ENCODE assay signal across 8 cellular contexts in the genomic region with DNA sequence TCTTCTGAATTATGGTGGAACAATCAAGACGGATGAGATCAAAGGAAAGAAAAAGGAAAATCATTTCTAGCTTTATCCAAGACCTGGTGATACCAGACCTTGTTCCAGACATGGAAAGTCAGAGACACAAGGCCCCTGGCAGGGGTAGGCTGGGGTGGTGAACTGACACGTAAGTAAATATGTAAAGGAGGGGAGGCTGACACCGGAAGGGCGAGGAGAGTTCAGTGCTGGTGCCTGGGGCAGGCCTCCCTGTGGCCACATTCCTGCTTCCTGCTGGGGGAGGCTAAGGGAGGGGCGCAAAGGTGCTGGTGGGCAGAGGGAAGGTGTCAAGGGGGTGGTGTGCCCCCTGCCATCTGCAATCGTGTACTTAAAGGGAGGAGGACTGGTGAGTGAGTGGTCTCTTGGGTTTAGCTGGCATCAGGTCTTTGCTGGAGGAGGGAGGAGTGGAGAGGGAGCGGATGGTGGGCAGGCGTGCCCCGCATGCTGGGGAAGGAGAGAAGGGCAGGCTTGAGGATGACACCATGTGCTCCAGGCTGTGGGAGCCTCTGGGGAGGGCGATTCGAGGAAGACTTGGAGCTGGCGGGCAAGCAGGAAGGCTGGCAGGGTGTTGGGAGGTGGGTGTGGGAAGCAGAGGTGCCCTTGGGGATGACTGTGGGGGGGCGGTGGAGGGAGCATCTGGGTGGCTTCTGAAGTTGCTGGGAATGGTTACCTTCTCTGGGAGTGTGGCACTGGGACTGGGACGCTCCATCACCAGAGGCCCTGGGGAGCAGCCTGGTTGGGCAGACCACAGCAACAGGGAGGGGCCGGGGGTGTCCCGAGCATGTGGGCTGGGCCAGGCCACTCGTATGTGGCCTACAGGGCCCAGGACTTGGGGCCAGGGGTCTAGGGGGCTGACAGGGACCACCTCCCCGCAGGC. TPM values are rescaled to one million over a fixed set of nuclear protein-coding genes. Genes with fewer than 3 reads are reported as not detected.
DNase-seq lines count a peak whose midpoint lies in the region; ATAC-seq, FAIRE-seq and TF ChIP-seq lines count a peak whose summit lies in the region.

No MANE protein-coding gene starts in this region.

- peak overlapping the region; percentile 98 for H4K8ac ChIP-seq in mesenchymal stem cell (ENCODE audit: low read length)

- H2BK12ac ChIP-seq in mesenchymal stem cell (ENCODE audit: low read length in 2 of 2): peak overlapping the region; percentile 91 to 98

- H3K23ac ChIP-seq in mesenchymal stem cell (ENCODE audit: low read length in 2 of 2): peak overlapping the region in 1 of 2 experiments; percentile 16

- peaks cover 71% of the 10 kb centered on the region for H3F3A ChIP-seq in PC-9 (ENCODE audit: insufficient read depth, low read depth)

- CTCF ChIA-PET in PC-9 (lab: Charles Lee) (interaction anchor here (0.6 to 1.2 kb wide), 3 partner anchors 32 to 165 kb away, joined by 7 to 21 read pairs (median 10); no protein-coding TSS in a partner anchor), K562 (lab: Yijun Ruan, JAX; ENCODE audit: low intra/inter-chr PET ratio) (no interaction called here)

- DNase-seq in EL (peak; percentile 69), PC-9 (peak; percentile 75 to 79), K562 (ENCODE audit: extremely low read depth in 1 of 4, low spot score in 3 of 4) (no peak), mesenchymal stem cell (peak; percentile 70), thyroid gland (peak in 1 of 2 donors; percentile 28), NCI-H345 treated with DMSO at 0.1 percent for 48 hours (lab: John Stamatoyannopoulos, UW; ENCODE audit: unreplicated experiment) (no peak), SHP77 treated with DMSO at 0.1 percent for 48 hours (lab: John Stamatoyannopoulos, UW) (no peak)

- peak overlapping the region in 1 of 2 experiments; percentile 98 for H3K14ac ChIP-seq in mesenchymal stem cell (ENCODE audit: low read length in 2 of 2)

- H3K4me1 ChIP-seq in PC-9 (replicated peaks; ENCODE audit: insufficient read depth) (peaks cover 84% of the 10 kb centered on the region), K562 (replicated peaks in 1 of 2; ENCODE audit: control insufficient read depth in 2 of 2, insufficient read depth in 2 of 2, low read length in 2 of 2) (peaks cover 0 to 5% of the 10 kb centered on the region in 2 experiments; a peak in 2 of 5 replicates), mesenchymal stem cell (ENCODE audit: control insufficient read depth, insufficient read depth, low read depth, low read length) (peaks cover 53% of the 10 kb centered on the region), thyroid gland (peaks cover 15 to 50% of the 10 kb centered on the region in 2 donors)

- H3K27me3 ChIP-seq in PC-9 (ENCODE audit: insufficient read depth, low read depth) (no peaks in the 10 kb centered on the region), K562 (ENCODE audit: control insufficient read depth in 2 of 2, insufficient read depth in 2 of 2, low read length in 2 of 2) (peaks cover 16 to 26% of the 10 kb centered on the region in 2 experiments; a peak in 3 of 5 replicates), mesenchymal stem cell (ENCODE audit: control insufficient read depth in 1 of 2, insufficient read depth in 1 of 2, low read length in 2 of 2) (no peaks in the 10 kb centered on the region), thyroid gland (no peaks in the 10 kb centered on the region)

- ATAC-seq in GM21723 (IDR thresholded peaks at IDR 0.05; ENCODE audit: unreplicated experiment) (peak; percentile 82), K562 (no peak)

- intact Hi-C loops in PC-9 (cut with micrococcal nuclease; ENCODE audit: unreplicated experiment): loop anchor here (1.0 kb wide), 1 partner anchor 9 kb away; no protein-coding TSS in a partner anchor
- intact Hi-C loops in K562 (cut with micrococcal nuclease): no loop called here
- intact Hi-C loops in thyroid gland (cut with DNase I): no loop called here

- TF ChIP-seq POLR2A in K562 (conservative IDR thresholded peaks at IDR 0.05) (no peak), thyroid gland (IDR thresholded peaks at IDR 0.05) (no peak)

- H3K4me2 ChIP-seq in PC-9: peak overlapping the region; percentile 74
- no peak overlapping the region for H3K4me2 ChIP-seq in K562 (ENCODE audit: insufficient read depth, low read length)
- peak overlapping the region; percentile 7 for H3K4me2 ChIP-seq in mesenchymal stem cell (ENCODE audit: low read length, poor library complexity, severe bottlenecking)

- H2AK5ac ChIP-seq in mesenchymal stem cell (ENCODE audit: low read length, severe bottlenecking): peak overlapping the region; percentile 4

- H3K79me2 ChIP-seq in PC-9 (ENCODE audit: low read depth): peaks cover 23% of the 10 kb centered on the region; the same call in 1 of the 2 replicates
- no peaks in the 10 kb centered on the region for H3K79me2 ChIP-seq in K562 (ENCODE audit: control insufficient read depth, insufficient read depth, low read length)

- no peak for TF ChIP-seq EP300 in K562 (IDR thresholded peaks at IDR 0.05; ENCODE audit: low read length)

- 1% methylated on average over 13 of the region's 18 CpGs for WGBS in K562 (ENCODE audit: insufficient coverage, low coverage, missing lambda C conversion rate)
- WGBS in mesenchymal stem cell: 67% methylated on average over 18 of the region's 18 CpGs
- WGBS in thyroid gland, 2 donors: 63 to 72% methylated on average over 13 to 18 of the region's 18 CpGs

- H3K9ac ChIP-seq in K562 (ENCODE audit: insufficient read depth in 1 of 2, low read depth in 2 of 2, low read length in 2 of 2) (no peak overlapping the region), mesenchymal stem cell (ENCODE audit: low read length) (peak overlapping the region; percentile 69)

- H4K20me1 ChIP-seq in PC-9 (ENCODE audit: insufficient read depth) (no peaks in the 10 kb centered on the region), K562 (replicated peaks; ENCODE audit: control insufficient read depth, insufficient read depth, low read length) (no peaks in the 10 kb centered on the region; the same call in 1 of the 2 replicates)

- no peaks in the 10 kb centered on the region for H3K36me3 ChIP-seq in PC-9 (ENCODE audit: low read depth)
- no peaks in the 10 kb centered on the region for H3K36me3 ChIP-seq in K562 (ENCODE audit: control insufficient read depth, insufficient read depth, low read length)
- H3K36me3 ChIP-seq in mesenchymal stem cell (ENCODE audit: control insufficient read depth in 1 of 2, insufficient read depth in 2 of 2, low read depth in 1 of 2, low read length in 2 of 2): no peaks in the 10 kb centered on the region
- no peaks in the 10 kb centered on the region for H3K36me3 ChIP-seq in thyroid gland

- H3K4me3 ChIP-seq in PC-9 (peak overlapping the region; percentile 48), K562 (no peak overlapping the region), mesenchymal stem cell (ENCODE audit: insufficient read depth in 1 of 2, low read depth in 1 of 2, low read length in 2 of 2) (peak overlapping the region; percentile 18 to 37), thyroid gland (replicated peaks in 1 of 3) (no peak overlapping the region)

- peak overlapping the region; percentile 88 to 99 for H3K18ac ChIP-seq in mesenchymal stem cell (ENCODE audit: low read depth in 1 of 2, low read length in 2 of 2)

- in situ Hi-C loops in K562 (cut with MboI): no loop called here

- H3K9me2 ChIP-seq in PC-9 (ENCODE audit: insufficient read depth): no peaks in the 10 kb centered on the region

- no peak for TF ChIP-seq RAD21 in K562 (CRISPR knock-in tag; conservative IDR thresholded peaks at IDR 0.05 in 1 of 2, IDR thresholded peaks at IDR 0.05 in 1 of 2)

- peak overlapping the region; percentile 94 to 95 for H3K4ac ChIP-seq in mesenchymal stem cell (ENCODE audit: low read depth in 1 of 2, low read length in 2 of 2)

- H2AFZ ChIP-seq in PC-9 (no peak overlapping the region), K562 (ENCODE audit: low read depth, low read length) (no peak overlapping the region), mesenchymal stem cell (ENCODE audit: low read depth, low read length) (no peak overlapping the region)

- POLR2A ChIA-PET in PC-9 (lab: Charles Lee; ENCODE audit: unreplicated experiment): interaction anchor here (0.5 kb wide), 1 partner anchor 128 kb away, joined by 19 read pairs; no protein-coding TSS in a partner anchor
- POLR2A ChIA-PET in K562 (lab: Yijun Ruan, JAX): interaction anchor here (0.6 to 0.7 kb wide), 2 partner anchors 12 to 69 kb away, joined by 3 to 4 read pairs; no protein-coding TSS in a partner anchor

- peak overlapping the region; percentile 87 for H4K91ac ChIP-seq in mesenchymal stem cell (ENCODE audit: low read length)

- FAIRE-seq in K562 (lab: Jason Lieb, UNC): no peak

- H2BK15ac ChIP-seq in mesenchymal stem cell (ENCODE audit: low read depth, poor library complexity, severe bottlenecking): peak overlapping the region; percentile 87

- peaks cover 5% of the 10 kb centered on the region for H3K79me1 ChIP-seq in mesenchymal stem cell (replicated peaks; ENCODE audit: low read length, poor library complexity, severe bottlenecking)

- BruUV-seq in PC-9 (replicated peaks; lab: Mats Ljungman, UMichigan) (no TSS peak), K562 (replicated peaks; lab: Mats Ljungman, UMichigan) (no TSS peak)

- H3K27ac ChIP-seq in PC-9: peak overlapping the region; percentile 94
- H3K27ac ChIP-seq in K562 (ENCODE audit: extremely low read depth, low read depth, low read length): no peak overlapping the region
- peak overlapping the region; percentile 93 for H3K27ac ChIP-seq in mesenchymal stem cell (ENCODE audit: low read length, poor library complexity, severe bottlenecking)
- H3K27ac ChIP-seq in thyroid gland: peak overlapping the region; percentile 79 to 88 (median 79)

- H2BK5ac ChIP-seq in mesenchymal stem cell (ENCODE audit: low read depth, low read length, poor library complexity, severe bottlenecking): peak overlapping the region; percentile 83

- H3K9me1 ChIP-seq in K562 (ENCODE audit: control insufficient read depth, insufficient read depth, low read length): peaks cover 3% of the 10 kb centered on the region

- H3K9me3 ChIP-seq in PC-9 (ENCODE audit: insufficient read depth, low read depth) (no peaks in the 10 kb centered on the region), K562 (replicated peaks; ENCODE audit: control insufficient read depth, insufficient read depth, low read depth, low read length) (no peaks in the 10 kb centered on the region), mesenchymal stem cell (ENCODE audit: control insufficient read depth, low read length) (no peaks in the 10 kb centered on the region), thyroid gland (no peaks in the 10 kb centered on the region)

- peak overlapping the region; percentile 91 for H2BK120ac ChIP-seq in mesenchymal stem cell (ENCODE audit: low read depth, low read length)

- TF ChIP-seq CTCF in PC-9 (conservative IDR thresholded peaks at IDR 0.05) (no peak), K562 (IDR thresholded peaks at IDR 0.05 in 2 of 3, conservative IDR thresholded peaks at IDR 0.05 in 1 of 3; ENCODE audit: insufficient read depth in 2 of 3, low read depth in 1 of 3, low read length in 3 of 3) (no peak), thyroid gland (IDR thresholded peaks at IDR 0.05) (no peak)

RNA-seq across cellular contexts. Expression of gene AFAP1, which starts 30.6 kb away (rescaled TPM):
- total RNA-seq in PC-9 (2021) (69.6 and 84.1 TPM in 2 replicates), K562 (2014; rRNA removed) (0.14 and 0.16 TPM in 2 replicates), K562 (2014; rRNA removed; fragmentation: Illumina TruSeq; extraction: Trizol) (0.07 and 0.16 TPM in 2 replicates), K562 (2015; rRNA removed; fragmentation: Illumina TruSeq; extraction: Trizol) (0.04 and 0.11 TPM in 2 replicates), K562 (2021) (0.42 and 0.49 TPM in 2 replicates), thyroid gland (10 to 100 TPM; 12.3 to 33.3 (median 26.2) TPM)
- 0.79 and 1.9 TPM in 2 replicates for total RNA-seq in K562 (2011; cell fraction: chromatin; rRNA removed; ENCODE audit: low replicate concordance)
- total RNA-seq in K562 (2011; cell fraction: nucleolus; rRNA removed): 0.17 and 0.39 TPM in 2 replicates
- 0.23 and 1.0 TPM in 2 replicates for total RNA-seq in K562 (2011; cell fraction: nucleoplasm; rRNA removed)
- polyA plus RNA-seq in K562 (2011; rRNA removed) (0.07 TPM in 2 replicates), K562 (2014; fragmentation: Illumina TruSeq; extraction: Trizol) (0.10 and 0.15 TPM in 2 replicates), K562 (2014; fragmentation: Nextera tagmentation; extraction: Ambion mirVana) (under 1 TPM in 1 of 2 experiments, not detected in 1; 0.20 TPM), K562 (2014; rRNA removed) (0.13 and 0.27 TPM in 2 replicates)
- 0.01 and 0.07 TPM in 2 replicates for polyA plus RNA-seq in K562 (2011; cell fraction: cytosol; rRNA removed)
- 0.13 and 0.20 TPM in 2 replicates for polyA plus RNA-seq in K562 (2011; cell fraction: nucleus; rRNA removed)
- polyA plus RNA-seq in K562 (2012): 0.30 and 1.0 TPM in 2 replicates
- polyA minus RNA-seq in K562 (2011; rRNA and poly(A)+ RNA removed): 0.03 and 0.07 TPM in 2 replicates
- polyA minus RNA-seq in K562 (2011; cell fraction: cytosol; rRNA and poly(A)+ RNA removed): 0.55 TPM in 1 of 2 replicates, not detected in the other
- polyA minus RNA-seq in K562 (2011; cell fraction: nucleus; rRNA and poly(A)+ RNA removed): 0.33 and 0.81 TPM in 2 replicates
- polyA plus RNA-seq in mesenchymal stem cell (2013, experiment 1 of 2): 19.0 TPM
- polyA plus RNA-seq in mesenchymal stem cell (2013, experiment 2 of 2): 19.1 TPM

Comparison
In these comparisons a context has a peak if more than half of its experiments do, and no peak if none do; other contexts are left out.
1. DNase-seq: peak in EL (single experiment), PC-9 (2 of 2) and mesenchymal stem cell (single experiment); none in K562 (0 of 4), NCI-H345 treated with DMSO at 0.1 percent for 48 hours (single experiment) and SHP77 treated with DMSO at 0.1 percent for 48 hours (single experiment).
2. H3K4me3 ChIP-seq: peak in PC-9 (single experiment) and mesenchymal stem cell (2 of 2); none in K562 (single experiment) and thyroid gland (0 of 3).
3. RNA of gene AFAP1, which starts 30.6 kb away (total RNA-seq): 69.6 to 84.1 TPM in PC-9 and 12.3 to 33.3 TPM in thyroid gland; 0.04 to 1.9 TPM in K562; every median in the first group is over 4 times any median in the second.